Comparison of ENCODE assay signal across 19 cellular contexts in genomic region chr17:78105551-78105950, GRCh38. TPM values are rescaled to one million over a fixed set of nuclear protein-coding genes. Genes with fewer than 3 reads are reported as not detected.
"Had no signal": no experiment of that assay in that cellular context is flagged by ENCODE, and none has a peak within 500 bp of the region (broad histone marks: within the 10 kb centered on the region; RNA-seq: fewer than 3 reads in every experiment).

No MANE protein-coding gene starts in this region.

- H3K4me1 ChIP-seq: colonic mucosa, neural progenitor cell, pancreas had no signal

- H3K9me3 ChIP-seq: colonic mucosa, heart right ventricle, pancreas, stomach had no signal

- H3K4me3 ChIP-seq: colonic mucosa, heart right ventricle, neural progenitor cell, pancreas, stomach had no signal

- H2AFZ ChIP-seq: neural progenitor cell had no signal

- H3K9me3 Mint-ChIP-seq: activated CD4-positive, alpha-beta memory T cell treated with anti-CD3 and anti-CD28 coated beads, Interleukin-2, amount 10 ng/mL, durations not matched to agents 7 days and 5 days; activated naive CD8-positive, alpha-beta T cell treated with anti-CD3 and anti-CD28 coated beads, Interleukin-2, amount 50 U/mL, for 24 hours; activated T-helper 1 cell treated with anti-CD3 and anti-CD28 coated beads, Interleukin-12 subunit alpha, Interleukin-12 subunit beta, Interleukin-2, Interleukin-4 antibody, amounts not matched to agents 30 ng/mL and 10 ng/mL and 1 ng/mL, durations not matched to agents 14 hours and 24 hours and 36 hours; neural progenitor cell had no signal

- ATAC-seq: activated CD4-positive, alpha-beta T cell treated with anti-CD3 and anti-CD28 coated beads for 36 hours; activated naive CD8-positive, alpha-beta T cell treated with anti-CD3 and anti-CD28 coated beads, Interleukin-2, amount 50 U/mL, for 24 hours; pancreas had no signal

- H3K27me3 Mint-ChIP-seq: activated CD4-positive, alpha-beta memory T cell treated with anti-CD3 and anti-CD28 coated beads, Interleukin-2, amount 10 ng/mL, durations not matched to agents 7 days and 5 days; activated CD4-positive, alpha-beta T cell treated with anti-CD3 and anti-CD28 coated beads for 36 hours; activated naive CD8-positive, alpha-beta T cell treated with anti-CD3 and anti-CD28 coated beads, Interleukin-2, amount 50 U/mL, for 24 hours had no signal

- H3K27ac Mint-ChIP-seq: activated CD4-positive, alpha-beta memory T cell treated with anti-CD3 and anti-CD28 coated beads, Interleukin-2, amount 10 ng/mL, durations not matched to agents 7 days and 5 days; activated CD4-positive, alpha-beta T cell treated with anti-CD3 and anti-CD28 coated beads for 36 hours; activated naive CD8-positive, alpha-beta T cell treated with anti-CD3 and anti-CD28 coated beads, Interleukin-2, amount 50 U/mL, for 24 hours; activated T-helper 1 cell treated with anti-CD3 and anti-CD28 coated beads, Interleukin-12 subunit alpha, Interleukin-12 subunit beta, Interleukin-2, Interleukin-4 antibody, amounts not matched to agents 30 ng/mL and 10 ng/mL and 1 ng/mL, durations not matched to agents 14 hours and 24 hours and 36 hours; neural progenitor cell had no signal

- H3K27me3 ChIP-seq: colonic mucosa, heart right ventricle, neural progenitor cell, pancreas, stomach had no signal

- DNase-seq: activated CD4-positive, alpha-beta memory T cell treated with anti-CD3 and anti-CD28 coated beads, Interleukin-2, amount 10 ng/mL, durations not matched to agents 7 days and 5 days; activated CD4-positive, alpha-beta T cell treated with anti-CD3 and anti-CD28 coated beads for 36 hours; activated CD8-positive, alpha-beta memory T cell treated with anti-CD3 and anti-CD28 coated beads, Interleukin-2, amount 50 U/mL, for 4 hours; activated naive CD4-positive, alpha-beta T cell treated with Interleukin-2 at 50 U/mL for 16 hours; activated naive CD8-positive, alpha-beta T cell treated with anti-CD3 and anti-CD28 coated beads, Interleukin-2, amount 50 U/mL, for 24 hours; colonic mucosa; effector CD4-positive, alpha-beta T cell; heart right ventricle; pancreas; stimulated activated CD4-positive, alpha-beta T cell treated with anti-CD3 and anti-CD28 coated beads, Interleukin-4, amount 100 ng/mL, for 4 hours; stomach; T-helper 9 cell had no signal

- H3K36me3 ChIP-seq: colonic mucosa, neural progenitor cell, pancreas had no signal

- H3K27ac ChIP-seq: colonic mucosa, neural progenitor cell, pancreas, stomach had no signal

- H3K4me3 Mint-ChIP-seq: activated CD4-positive, alpha-beta memory T cell treated with anti-CD3 and anti-CD28 coated beads, Interleukin-2, amount 10 ng/mL, durations not matched to agents 7 days and 5 days; activated CD4-positive, alpha-beta T cell treated with anti-CD3 and anti-CD28 coated beads for 36 hours; activated naive CD8-positive, alpha-beta T cell treated with anti-CD3 and anti-CD28 coated beads, Interleukin-2, amount 50 U/mL, for 24 hours; activated T-helper 1 cell treated with anti-CD3 and anti-CD28 coated beads, Interleukin-12 subunit alpha, Interleukin-12 subunit beta, Interleukin-2, Interleukin-4 antibody, amounts not matched to agents 30 ng/mL and 10 ng/mL and 1 ng/mL, durations not matched to agents 14 hours and 24 hours and 36 hours; neural progenitor cell had no signal

- H3K4me2 ChIP-seq: neural progenitor cell had no signal

RNA-seq across cellular contexts. Expression of gene TMC8, which starts 25.0 kb away (rescaled TPM):
- total RNA-seq: fibroblast of lung, myocyte had no signal

RNA-seq across cellular contexts. Expression of gene C17orf99, which starts 40.6 kb away (rescaled TPM):
- total RNA-seq: activated CD4-positive, alpha-beta memory T cell treated with anti-CD3 and anti-CD28 coated beads, Interleukin-2, amount 10 ng/mL, durations not matched to agents 7 days and 5 days; activated CD4-positive, alpha-beta T cell treated with anti-CD3 and anti-CD28 coated beads for 36 hours; activated T-helper 1 cell treated with anti-CD3 and anti-CD28 coated beads, Interleukin-12 subunit alpha, Interleukin-12 subunit beta, Interleukin-2, Interleukin-4 antibody, amounts not matched to agents 30 ng/mL and 10 ng/mL and 1 ng/mL, durations not matched to agents 14 hours and 24 hours and 36 hours; astrocyte; fibroblast of lung; kidney; myocyte; pancreas; stomach had no signal
- polyA plus RNA-seq: fibroblast of lung, heart right ventricle, liver, pancreas had no signal
